In the genomic region with DNA sequence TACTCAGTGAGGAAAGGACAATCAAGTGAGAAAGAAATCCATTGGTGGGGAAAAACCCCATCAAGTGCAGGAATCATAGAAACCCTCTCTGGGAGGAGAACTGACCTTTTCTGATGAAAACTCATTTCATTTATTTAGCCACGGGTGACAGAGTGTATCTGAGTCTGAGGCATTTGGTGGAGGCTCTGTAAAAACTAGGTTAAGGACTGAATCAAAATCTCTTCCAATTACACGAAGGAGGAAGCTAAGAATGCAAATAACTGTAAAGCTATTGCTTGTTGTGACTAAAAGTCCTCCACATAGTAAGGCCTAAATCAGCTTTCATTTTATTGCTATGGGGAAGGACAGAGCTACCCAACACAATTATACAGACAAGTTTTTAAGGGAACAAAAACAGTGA, we compare ENCODE assay signal across 16 cellular contexts.
DNase-seq lines count a peak whose midpoint lies in the region; ATAC-seq and TF ChIP-seq lines count a peak whose summit lies in the region.
"Had no signal": no experiment of that assay in that cellular context is flagged by ENCODE, and none has a peak within 500 bp of the region (broad histone marks: within the 10 kb centered on the region; RNA-seq: fewer than 3 reads in every experiment).

No MANE protein-coding gene starts in this region.

- H2AK5ac ChIP-seq in trophoblast cell (ENCODE audit: low read length): no peak overlapping the region

- DNase-seq in heart right ventricle (no peak), cardiac septum (ENCODE audit: low spot score) (no peak), epithelial cell of prostate (ENCODE audit: low read depth, low spot score) (no peak), trophoblast cell (peak in 1 of 2 donors; percentile 2), aorta (no peak)
- DNase-seq in effector memory CD8-positive, alpha-beta T cell: no peak
- DNase-seq: activated CD4-positive, alpha-beta T cell treated with anti-CD3 and anti-CD28 coated beads, Interleukin-2, amount 50 U/mL, for 4 hours; activated T-cell treated with anti-CD3 and anti-CD28 coated beads, Interleukin-2, amount 50 U/mL, for 72 hours; CD8-positive, alpha-beta T cell; EL; NCI-H2107; NCI-H774; SHP77 had no signal

- no peak overlapping the region for H4K8ac ChIP-seq in trophoblast cell (ENCODE audit: low read depth, low read length)

- no peak overlapping the region for H3K27ac Mint-ChIP-seq in effector memory CD8-positive, alpha-beta T cell
- H3K27ac Mint-ChIP-seq: activated T-cell treated with anti-CD3 and anti-CD28 coated beads, Interleukin-2, amount 50 U/mL, for 72 hours; CD8-positive, alpha-beta T cell had no signal

- no peak overlapping the region for H3K9ac ChIP-seq in trophoblast cell (ENCODE audit: low read length)

- H3K9me3 Mint-ChIP-seq in effector memory CD8-positive, alpha-beta T cell: no peaks in the 10 kb centered on the region
- H3K9me3 Mint-ChIP-seq: activated T-cell treated with anti-CD3 and anti-CD28 coated beads, Interleukin-2, amount 50 U/mL, for 72 hours; CD8-positive, alpha-beta T cell had no signal

- no peaks in the 10 kb centered on the region for H3K79me2 ChIP-seq in trophoblast cell (ENCODE audit: control insufficient read depth, insufficient read depth, low read length, poor library complexity)

- ATAC-seq in heart right ventricle (no peak), aorta (ENCODE audit: low FRiP score) (no peak), GM19351 (IDR thresholded peaks at IDR 0.05; ENCODE audit: unreplicated experiment) (no peak), GM21515 (IDR thresholded peaks at IDR 0.05; ENCODE audit: unreplicated experiment) (no peak)
- ATAC-seq in effector memory CD8-positive, alpha-beta T cell (replicated peaks): no peak
- ATAC-seq: activated T-cell treated with anti-CD3 and anti-CD28 coated beads, Interleukin-2, amount 50 U/mL, for 72 hours; CD8-positive, alpha-beta T cell had no signal

- H3K36me3 ChIP-seq in heart right ventricle: no peaks in the 10 kb centered on the region
- H3K36me3 ChIP-seq in trophoblast cell (ENCODE audit: control insufficient read depth in 1 of 2, insufficient read depth in 2 of 2, low read length in 2 of 2): no peaks in the 10 kb centered on the region
- H3K36me3 ChIP-seq in aorta (ENCODE audit: control insufficient read depth in 1 of 2, insufficient read depth in 2 of 2, low read length in 1 of 2): no peaks in the 10 kb centered on the region
- H3K36me3 ChIP-seq: neutrophil had no signal

- H3K18ac ChIP-seq in trophoblast cell (ENCODE audit: low read length): no peak overlapping the region

- WGBS in heart right ventricle, 2 donors: 43 to 52% methylated on average over 2 of the region's 2 CpGs
- no CpG with 5 or more reads among the region's 2 CpGs for WGBS in trophoblast cell (ENCODE audit: extremely low coverage, insufficient coverage, insufficient read length)
- 5 to 14% methylated on average over 2 of the region's 2 CpGs for WGBS in aorta, 2 donors

- H3K27ac ChIP-seq in heart right ventricle: peak overlapping the region in 8 of 10 donors; percentile 4 to 89 (median 66)
- H3K27ac ChIP-seq in epithelial cell of prostate: peak overlapping the region; percentile 68
- peak overlapping the region; percentile 96 for H3K27ac ChIP-seq in trophoblast cell (ENCODE audit: low read depth, low read length)
- peak overlapping the region; percentile 80 to 100 for H3K27ac ChIP-seq in aorta (ENCODE audit: low read depth in 1 of 2, low read length in 2 of 2)
- H3K27ac ChIP-seq: neutrophil had no signal

- no peaks in the 10 kb centered on the region for H3K4me1 Mint-ChIP-seq in effector memory CD8-positive, alpha-beta T cell (ENCODE audit: low read depth in 2 of 2)

- H3K14ac ChIP-seq in trophoblast cell (ENCODE audit: low read length): peak overlapping the region; percentile 39

- H3K4me3 ChIP-seq in heart right ventricle (no peak overlapping the region), trophoblast cell (ENCODE audit: low read depth, low read length) (no peak overlapping the region), aorta (ENCODE audit: low read length in 2 of 2) (no peak overlapping the region)

- no peaks in the 10 kb centered on the region for H3K36me3 Mint-ChIP-seq in effector memory CD8-positive, alpha-beta T cell (ENCODE audit: insufficient read depth)
- H3K36me3 Mint-ChIP-seq: CD8-positive, alpha-beta T cell had no signal

- no peak overlapping the region for H2AFZ ChIP-seq in trophoblast cell (ENCODE audit: insufficient read depth, low read length, poor library complexity)

- H3K27me3 Mint-ChIP-seq in effector memory CD8-positive, alpha-beta T cell: peaks cover 16 to 19% of the 10 kb centered on the region in 2 donors

- H3K4me3 Mint-ChIP-seq in effector memory CD8-positive, alpha-beta T cell: no peak overlapping the region
- H3K4me3 Mint-ChIP-seq: activated T-cell treated with anti-CD3 and anti-CD28 coated beads, Interleukin-2, amount 50 U/mL, for 72 hours; CD8-positive, alpha-beta T cell had no signal

- H3K4me2 ChIP-seq in trophoblast cell (ENCODE audit: low read length): no peak overlapping the region

- H2BK12ac ChIP-seq in trophoblast cell (ENCODE audit: low read length): peak overlapping the region; percentile 69

- H3K23ac ChIP-seq in trophoblast cell (ENCODE audit: low read length): no peak overlapping the region

- no peaks in the 10 kb centered on the region for H3K27me3 ChIP-seq in heart right ventricle
- H3K27me3 ChIP-seq in trophoblast cell (ENCODE audit: insufficient read depth, low read length): no peaks in the 10 kb centered on the region
- H3K27me3 ChIP-seq in aorta (ENCODE audit: control insufficient read depth in 1 of 2, insufficient read depth in 2 of 2, low read length in 1 of 2): no peaks in the 10 kb centered on the region
- H3K27me3 ChIP-seq: neutrophil had no signal

- no peaks in the 10 kb centered on the region for H3K9me3 ChIP-seq in heart right ventricle
- H3K9me3 ChIP-seq in trophoblast cell (ENCODE audit: insufficient read depth, low read depth, low read length): no peaks in the 10 kb centered on the region
- no peaks in the 10 kb centered on the region for H3K9me3 ChIP-seq in aorta (ENCODE audit: control insufficient read depth, low read length)
- H3K9me3 ChIP-seq: neutrophil had no signal

- peak overlapping the region; percentile 39 for H4K91ac ChIP-seq in trophoblast cell (ENCODE audit: low read depth, low read length)

- H4K12ac ChIP-seq in trophoblast cell (ENCODE audit: low read depth, low read length): no peak overlapping the region

- intact Hi-C loops in heart right ventricle (cut with DNase I): loop anchor here in 3 of 10 donors (5.0 to 10.0 kb wide), 3 partner anchors 63 to 76 kb away; no protein-coding TSS in a partner anchor
- intact Hi-C loops in cardiac septum (cut with DNase I): loop anchor here (5.0 kb wide), 1 partner anchor 44 kb away; no protein-coding TSS in a partner anchor
- intact Hi-C loops in aorta (cut with DNase I): no loop called here

- H2BK5ac ChIP-seq in trophoblast cell (ENCODE audit: low read depth, low read length, poor library complexity): peak overlapping the region; percentile 36

- H3K4me1 ChIP-seq in heart right ventricle: peaks cover 4 to 50% (median 26%) of the 10 kb centered on the region in 9 donors
- peaks cover 9 to 18% of the 10 kb centered on the region in 2 experiments for H3K4me1 ChIP-seq in trophoblast cell (ENCODE audit: control insufficient read depth in 1 of 2, insufficient read depth in 2 of 2, low read length in 2 of 2)
- H3K4me1 ChIP-seq in aorta (ENCODE audit: control insufficient read depth in 1 of 2, insufficient read depth in 2 of 2, low read length in 2 of 2): peaks cover 3 to 4% of the 10 kb centered on the region in 2 donors

- H2BK120ac ChIP-seq in trophoblast cell (ENCODE audit: insufficient read depth, low read length, poor library complexity): peak overlapping the region; percentile 77

- H3K4ac ChIP-seq in trophoblast cell (ENCODE audit: low read depth, low read length): peak overlapping the region; percentile 47

- peaks cover 19% of the 10 kb centered on the region for H3K79me1 ChIP-seq in trophoblast cell (ENCODE audit: low read length)

- no peak for TF ChIP-seq CTCF in heart right ventricle (IDR thresholded peaks at IDR 0.05)
